14 cellular contexts compared by ENCODE assay signal in the genomic region with DNA sequence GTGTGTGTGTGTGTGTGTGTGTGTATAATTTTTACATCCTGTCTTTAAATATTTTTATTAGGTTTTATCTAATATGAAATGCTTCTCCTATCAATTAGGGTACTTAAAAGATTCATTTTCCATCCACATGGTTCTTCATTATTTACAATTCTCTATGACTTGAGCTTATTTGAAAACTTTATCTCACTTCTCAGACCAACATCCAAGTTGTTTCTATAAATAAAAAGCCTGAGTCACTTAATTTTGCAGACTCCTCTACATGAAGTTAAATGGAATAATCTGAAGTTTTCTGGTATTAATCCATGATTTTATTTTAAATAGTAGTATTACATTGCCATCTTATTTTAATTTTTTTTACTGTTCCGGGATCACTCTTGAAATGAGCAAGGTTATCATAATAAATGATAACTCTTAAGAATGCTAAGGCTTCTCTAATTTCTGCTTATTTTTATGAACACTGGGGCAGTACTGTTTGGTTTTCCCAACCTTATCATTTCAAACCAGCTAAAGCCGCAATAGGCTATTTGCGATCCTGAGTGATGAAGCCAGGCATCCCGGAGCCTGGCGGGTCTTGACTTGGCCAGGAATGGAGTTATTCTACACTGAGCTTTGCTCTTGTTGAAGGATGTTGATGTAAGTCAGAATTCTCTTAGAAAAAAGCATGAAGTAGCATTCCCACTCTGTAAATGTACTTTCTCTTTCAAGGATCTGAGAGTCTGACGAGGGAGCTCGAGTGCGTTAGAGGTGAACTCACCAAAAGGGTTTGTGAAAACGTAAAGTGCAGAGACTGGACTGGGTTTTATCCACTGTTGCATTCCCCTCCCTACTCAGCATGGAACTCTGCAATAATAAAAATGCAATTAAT.
"Had no signal": no experiment of that assay in that cellular context is flagged by ENCODE, and none has a peak within 500 bp of the region (broad histone marks: within the 10 kb centered on the region; RNA-seq: fewer than 3 reads in every experiment).

No MANE protein-coding gene starts in this region.

- ATAC-seq: gastrocnemius medialis; lower lobe of right lung; naive thymus-derived CD4-positive, alpha-beta T cell; right cardiac atrium; stimulated activated naive B cell treated with anti-CD40 and anti-IgM and Interleukin-4, amounts not matched to agents 10 μg/mL and 1 μg/mL and 100 μg/mL, for 72 hours had no signal

- H3K4me1 Mint-ChIP-seq: activated naive CD4-positive, alpha-beta T cell treated with anti-CD3 and anti-CD28 coated beads, Interleukin-2, amount 50 U/mL, for 24 hours; naive thymus-derived CD4-positive, alpha-beta T cell; stimulated activated naive B cell treated with anti-CD40 and anti-IgM and Interleukin-4, amounts not matched to agents 10 μg/mL and 1 μg/mL and 100 μg/mL, for 72 hours had no signal

- H3K36me3 ChIP-seq: esophagus muscularis mucosa, gastrocnemius medialis, lower lobe of right lung, neutrophil, upper lobe of left lung had no signal

- H3K27me3 ChIP-seq: esophagus muscularis mucosa, neutrophil, upper lobe of left lung had no signal

- H3K4me3 Mint-ChIP-seq: activated naive CD4-positive, alpha-beta T cell treated with anti-CD3 and anti-CD28 coated beads, Interleukin-2, amount 50 U/mL, for 24 hours; naive thymus-derived CD4-positive, alpha-beta T cell; stimulated activated naive B cell treated with anti-CD40 and anti-IgM and Interleukin-4, amounts not matched to agents 10 μg/mL and 1 μg/mL and 100 μg/mL, for 72 hours had no signal

- H3K4me3 ChIP-seq: esophagus muscularis mucosa, gastrocnemius medialis, lower lobe of right lung, upper lobe of left lung had no signal

- H3K36me3 Mint-ChIP-seq: activated naive CD4-positive, alpha-beta T cell treated with anti-CD3 and anti-CD28 coated beads, Interleukin-2, amount 50 U/mL, for 24 hours; naive thymus-derived CD4-positive, alpha-beta T cell; stimulated activated naive B cell treated with anti-CD40 and anti-IgM and Interleukin-4, amounts not matched to agents 10 μg/mL and 1 μg/mL and 100 μg/mL, for 72 hours had no signal

- H3K4me1 ChIP-seq: esophagus muscularis mucosa, gastrocnemius medialis, lower lobe of right lung, upper lobe of left lung had no signal

- DNase-seq: activated CD4-positive, alpha-beta T cell treated with anti-CD3 and anti-CD28 coated beads, Interleukin-2, amount 50 U/mL, for 4 hours; activated CD4-positive, CD25-positive, alpha-beta regulatory T cell treated with anti-CD3 and anti-CD28 coated beads, Interleukin-2, amount 50 U/mL, for 72 hours; activated T-cell treated with anti-CD3 and anti-CD28 coated beads, Interleukin-2, amount 50 U/mL, for 1 hour; amniotic stem cell; gastrocnemius medialis; lower lobe of right lung; naive thymus-derived CD4-positive, alpha-beta T cell; right cardiac atrium; stimulated activated naive B cell treated with anti-CD40 and anti-IgM and Interleukin-4, amounts not matched to agents 10 μg/mL and 1 μg/mL and 100 μg/mL, for 72 hours; T-helper 2 cell; upper lobe of left lung had no signal

- H3K27ac ChIP-seq: esophagus muscularis mucosa, gastrocnemius medialis, lower lobe of right lung, neutrophil, upper lobe of left lung had no signal

- H3K27ac Mint-ChIP-seq: activated naive CD4-positive, alpha-beta T cell treated with anti-CD3 and anti-CD28 coated beads, Interleukin-2, amount 50 U/mL, for 24 hours; naive thymus-derived CD4-positive, alpha-beta T cell; stimulated activated naive B cell treated with anti-CD40 and anti-IgM and Interleukin-4, amounts not matched to agents 10 μg/mL and 1 μg/mL and 100 μg/mL, for 72 hours had no signal

- H3K9me3 ChIP-seq: esophagus muscularis mucosa, gastrocnemius medialis, lower lobe of right lung, neutrophil, upper lobe of left lung had no signal

- H3K27me3 Mint-ChIP-seq: activated naive CD4-positive, alpha-beta T cell treated with anti-CD3 and anti-CD28 coated beads, Interleukin-2, amount 50 U/mL, for 24 hours; naive thymus-derived CD4-positive, alpha-beta T cell; stimulated activated naive B cell treated with anti-CD40 and anti-IgM and Interleukin-4, amounts not matched to agents 10 μg/mL and 1 μg/mL and 100 μg/mL, for 72 hours had no signal
